12 cellular contexts compared by ENCODE assay signal in genomic region chr1:23010025-23010424, GRCh38. TPM values are rescaled to one million over a fixed set of nuclear protein-coding genes. Genes with fewer than 3 reads are reported as not detected.
A peak's percentile ranks its signal among the peaks of the same experiment; 100 is the strongest.
DNase-seq lines count a peak whose midpoint lies in the region; ATAC-seq, FAIRE-seq and TF ChIP-seq lines count a peak whose summit lies in the region.
"Not testable (repeated sequence)": the region's sequence is repeated elsewhere in the genome, so short reads cannot be mapped to it uniquely, and the experiment has no call there.
"Had no signal": no experiment of that assay in that cellular context is flagged by ENCODE, and none has a peak within 500 bp of the region (broad histone marks: within the 10 kb centered on the region; RNA-seq: fewer than 3 reads in every experiment).

No MANE protein-coding gene starts in this region.

- not testable (repeated sequence) for TF ChIP-seq POLR2A in A549 (IDR thresholded peaks at IDR 0.05; ENCODE audit: low read length)

- in situ Hi-C loops in mammary epithelial cell (cut with MboI; ENCODE audit: low sequenced_read_pairs in 2 of 2) = not testable (repeated sequence)

- H3K9me3 ChIP-seq in A549; PC-9 (ENCODE audit: insufficient read depth, low read depth); WERI-Rb-1 (ENCODE audit: severe bottlenecking); mammary epithelial cell (replicated peaks; ENCODE audit: insufficient read depth, low read length): not testable (repeated sequence)

- not testable (repeated sequence) for H3K27me3 Mint-ChIP-seq in HFFc6 (ENCODE audit: insufficient read depth); osteocyte (ENCODE audit: unreplicated experiment)

- not testable (repeated sequence) for H3K36me3 Mint-ChIP-seq in HFFc6 (ENCODE audit: low read depth); osteocyte (ENCODE audit: unreplicated experiment)

- CTCF ChIA-PET in A549 (lab: Yijun Ruan, JAX) (interaction anchor here (1.3 kb wide), 1 partner anchor 174 kb away, joined by 3 read pairs; no protein-coding TSS in a partner anchor), mammary epithelial cell (lab: Charles Lee; ENCODE audit: low non-redundant PET) (interaction anchor here (0.7 kb wide), 1 partner anchor 10 kb away, joined by 3 read pairs; no protein-coding TSS in a partner anchor)
- CTCF ChIA-PET in PC-9 (lab: Charles Lee) = not testable (repeated sequence)

- not testable (repeated sequence) for TF ChIP-seq CTCF in A549 (IDR thresholded peaks at IDR 0.05); HFFc6 (IDR thresholded peaks at IDR 0.05); PC-9 (conservative IDR thresholded peaks at IDR 0.05); WERI-Rb-1 (IDR thresholded peaks at IDR 0.05; ENCODE audit: low read depth, low read length); mammary epithelial cell (conservative IDR thresholded peaks at IDR 0.05 in 1 of 2, IDR thresholded peaks at IDR 0.05 in 1 of 2; ENCODE audit: extremely low read depth in 1 of 2, insufficient read depth in 1 of 2, low read depth in 1 of 2, low read length in 2 of 2); osteocyte (IDR thresholded peaks at IDR 0.05)

- WGBS in A549 (ENCODE audit: missing lambda C conversion rate) = 96% methylated on average over 8 of the region's 8 CpGs
- WGBS in mammary epithelial cell (ENCODE audit: low coverage, missing lambda C conversion rate) = 100% methylated on average over 6 of the region's 8 CpGs

- H2AFZ ChIP-seq in PC-9; mammary epithelial cell (ENCODE audit: low read depth, low read length): not testable (repeated sequence)

- H3K27ac Mint-ChIP-seq in HFFc6 (peak overlapping the region; percentile 77), osteocyte (ENCODE audit: unreplicated experiment) (peak overlapping the region; percentile 79)

- H3K4me1 ChIP-seq in A549 (peaks cover 15% of the 10 kb centered on the region), PC-9 (replicated peaks; ENCODE audit: insufficient read depth) (peaks cover 70% of the 10 kb centered on the region), mammary epithelial cell (ENCODE audit: insufficient read depth, low read length) (peaks cover 13% of the 10 kb centered on the region)

- H3K4me1 Mint-ChIP-seq in HFFc6 (ENCODE audit: low read depth) = peaks cover 16% of the 10 kb centered on the region
- H3K4me1 Mint-ChIP-seq in osteocyte (ENCODE audit: unreplicated experiment) = peaks cover 20% of the 10 kb centered on the region

- peaks cover 40% of the 10 kb centered on the region for H3F3A ChIP-seq in PC-9 (ENCODE audit: insufficient read depth, low read depth)

- H3K4me2 ChIP-seq in A549 = peak overlapping the region; percentile 43; the same call in 1 of the 3 replicates
- peak overlapping the region; percentile 83 for H3K4me2 ChIP-seq in PC-9
- not testable (repeated sequence) for H3K4me2 ChIP-seq in mammary epithelial cell (ENCODE audit: insufficient read depth, low read depth, low read length)

- not testable (repeated sequence) for BruUV-seq in PC-9 (replicated peaks; lab: Mats Ljungman, UMichigan); mammary epithelial cell (replicated peaks; lab: Mats Ljungman, UMichigan)

- peak overlapping the region; percentile 77 to 81; a peak in 5 of 6 replicates for H3K27ac ChIP-seq in A549
- peak overlapping the region; percentile 100 for H3K27ac ChIP-seq in PC-9
- H3K27ac ChIP-seq in WERI-Rb-1 = not testable (repeated sequence)
- peak overlapping the region; percentile 82 for H3K27ac ChIP-seq in mammary epithelial cell (ENCODE audit: insufficient read depth, low read depth, low read length)
- peak overlapping the region; percentile 90 for H3K27ac ChIP-seq in epithelial cell of prostate

- not testable (repeated sequence) for H3K4me3 ChIP-seq in A549; WERI-Rb-1 (ENCODE audit: low read depth, low read length); mammary epithelial cell (replicated peaks in 1 of 3; ENCODE audit: insufficient read depth in 1 of 3, low read depth in 2 of 3, low read length in 3 of 3)
- H3K4me3 ChIP-seq in PC-9 = peak overlapping the region; percentile 31; the same call in 1 of the 2 replicates

- not testable (repeated sequence) for H3K9me2 ChIP-seq in PC-9 (ENCODE audit: insufficient read depth)

- not testable (repeated sequence) for ATAC-seq in A549

- TF ChIP-seq EP300 in A549 (IDR thresholded peaks at IDR 0.05) = not testable (repeated sequence)

- POLR2A ChIA-PET in A549 (lab: Yijun Ruan, JAX) (interaction anchor here (2.2 kb wide), 1 partner anchor 9 kb away, joined by 8 read pairs; the partner anchor contains the start of gene KDM1A), PC-9 (lab: Charles Lee; ENCODE audit: unreplicated experiment) (interaction anchor here (0.6 to 0.7 kb wide), 3 partner anchors 30 to 224 kb away, joined by 3 to 9 read pairs (median 3); no protein-coding TSS in a partner anchor)

- intact Hi-C loops in PC-9 (cut with micrococcal nuclease; ENCODE audit: unreplicated experiment) = loop anchor here (1.0 kb wide), 1 partner anchor 9 kb away; the partner anchor contains the start of gene KDM1A
- intact Hi-C loops in mammary epithelial cell (cut with micrococcal nuclease) = not testable (repeated sequence)

- H3K9ac ChIP-seq in mammary epithelial cell (ENCODE audit: insufficient read depth, low read length) = not testable (repeated sequence)

- not testable (repeated sequence) for H3K4me3 Mint-ChIP-seq in HFFc6; osteocyte (ENCODE audit: unreplicated experiment)

- dilution Hi-C loops in mammary epithelial cell (cut with HindIII; ENCODE audit: low sequenced_read_pairs) = not testable (repeated sequence)

- TF ChIP-seq RAD21 in A549 (conservative IDR thresholded peaks at IDR 0.05 in 1 of 2, IDR thresholded peaks at IDR 0.05 in 1 of 2) = not testable (repeated sequence)

- H3K36me3 ChIP-seq in PC-9 (ENCODE audit: low read depth); WERI-Rb-1; mammary epithelial cell (ENCODE audit: insufficient read depth, low read length): not testable (repeated sequence)

- not testable (repeated sequence) for FAIRE-seq in A549 (lab: Jason Lieb, UNC)

- DNase-seq in A549 (ENCODE audit: low read depth in 1 of 2, low spot score in 1 of 2); HFFc6; mammary epithelial cell; epithelial cell of prostate (ENCODE audit: low read depth, low spot score); osteocyte (ENCODE audit: extremely low spot score, unreplicated experiment): not testable (repeated sequence)
- DNase-seq in PC-9 (peak in 1 of 2 experiments; percentile 40), WERI-Rb-1 (peak; percentile 73)

- H4K20me1 ChIP-seq in PC-9 (ENCODE audit: insufficient read depth); mammary epithelial cell (ENCODE audit: insufficient read depth, low read length): not testable (repeated sequence)

- not testable (repeated sequence) for H3K9me3 Mint-ChIP-seq in HFFc6; osteocyte (ENCODE audit: unreplicated experiment)

- H3K27me3 ChIP-seq in PC-9 (ENCODE audit: insufficient read depth, low read depth); WERI-Rb-1 (ENCODE audit: insufficient read depth, low read depth, severe bottlenecking); mammary epithelial cell (ENCODE audit: insufficient read depth, low read length): not testable (repeated sequence)

- peaks cover 26% of the 10 kb centered on the region for H3K79me2 ChIP-seq in PC-9 (ENCODE audit: low read depth)
- H3K79me2 ChIP-seq in mammary epithelial cell (ENCODE audit: insufficient read depth, low read length) = not testable (repeated sequence)

RNA-seq across cellular contexts. Expression of gene TEX46, which starts 5.6 kb away (rescaled TPM):
- polyA plus RNA-seq in A549 (2011; rRNA removed) = not detected in 2 replicates
- not detected in 2 replicates for polyA plus RNA-seq in A549 (2012; cell fraction: cytosol; rRNA removed)
- not detected in 2 replicates for polyA plus RNA-seq in A549 (2012; cell fraction: nucleus; rRNA removed)
- not detected in 3 replicates for polyA plus RNA-seq in A549 (2017; fragmentation: RNase III; extraction: RNeasy Plus Mini Kit Qiagen cat#74134 plus additional on column Dnase treatment)
- not detected in 2 replicates for polyA minus RNA-seq in A549 (2011; rRNA and poly(A)+ RNA removed)
- total RNA-seq in HFFc6 (2021; fragmentation: NEBNext Ultra II Directional; extraction: Animal tissue kit (Norgen Biotek cat#: 25700)) = not detected
- total RNA-seq in PC-9 (2021) = not detected in 2 replicates
- not detected for total RNA-seq in mammary epithelial cell
- polyA plus RNA-seq in mammary epithelial cell = not detected
- polyA minus RNA-seq in mammary epithelial cell = not detected
- total RNA-seq in osteocyte = not detected in 2 replicates
- total RNA-seq: A673, GM23338 had no signal
- polyA plus RNA-seq: AG04450; CD14-positive monocyte; CD4-positive, alpha-beta memory T cell had no signal

RNA-seq across cellular contexts. Expression of gene KDM1A, which starts 9.2 kb away (rescaled TPM):
- polyA plus RNA-seq in A549 (2011; rRNA removed) (71.8 and 80.3 TPM in 2 replicates), A549 (2017; fragmentation: RNase III; extraction: RNeasy Plus Mini Kit Qiagen cat#74134 plus additional on column Dnase treatment) (63.7 to 67.6 TPM (median 66.4 TPM) in 3 replicates), mammary epithelial cell (86.3 TPM)
- 58.9 and 65.8 TPM in 2 replicates for polyA plus RNA-seq in A549 (2012; cell fraction: cytosol; rRNA removed)
- polyA plus RNA-seq in A549 (2012; cell fraction: nucleus; rRNA removed) = 58.4 and 107 TPM in 2 replicates
- polyA minus RNA-seq in A549 (2011; rRNA and poly(A)+ RNA removed) = 81.8 and 87.9 TPM in 2 replicates
- 10 to 100 TPM; 51.4 to 70.6 (median 62.5) TPM for total RNA-seq in HFFc6 (2021; fragmentation: NEBNext Ultra II Directional; extraction: Animal tissue kit (Norgen Biotek cat#: 25700))
- total RNA-seq in PC-9 (2021) (185 and 213 TPM in 2 replicates), mammary epithelial cell (10 to 100 TPM; 65.1 to 65.8 TPM), osteocyte (103 and 107 TPM in 2 replicates)
- polyA minus RNA-seq in mammary epithelial cell = 116 TPM

RNA-seq across cellular contexts. Expression of gene LACTBL1, which starts 37.4 kb away (rescaled TPM):
- polyA plus RNA-seq in A549 (2011; rRNA removed) (not detected in 2 replicates), A549 (2017; fragmentation: RNase III; extraction: RNeasy Plus Mini Kit Qiagen cat#74134 plus additional on column Dnase treatment) (not detected in 3 replicates), mammary epithelial cell (not detected)
- not detected in 2 replicates for polyA plus RNA-seq in A549 (2012; cell fraction: cytosol; rRNA removed)
- polyA plus RNA-seq in A549 (2012; cell fraction: nucleus; rRNA removed) = not detected in 2 replicates
- not detected in 2 replicates for polyA minus RNA-seq in A549 (2011; rRNA and poly(A)+ RNA removed)
- total RNA-seq in HFFc6 (2021; fragmentation: NEBNext Ultra II Directional; extraction: Animal tissue kit (Norgen Biotek cat#: 25700)) = not detected
- total RNA-seq in PC-9 (2021) (0.28 and 0.60 TPM in 2 replicates), mammary epithelial cell (not detected), osteocyte (not detected in 2 replicates)
- polyA minus RNA-seq in mammary epithelial cell = not detected
- total RNA-seq: CD4-positive, alpha-beta memory T cell; GM23338 had no signal
- polyA plus RNA-seq: AG04450; CD14-positive monocyte; CD4-positive, alpha-beta memory T cell; GM23338 had no signal
